Comparison of ENCODE assay signal across 9 cellular contexts in the genomic region with DNA sequence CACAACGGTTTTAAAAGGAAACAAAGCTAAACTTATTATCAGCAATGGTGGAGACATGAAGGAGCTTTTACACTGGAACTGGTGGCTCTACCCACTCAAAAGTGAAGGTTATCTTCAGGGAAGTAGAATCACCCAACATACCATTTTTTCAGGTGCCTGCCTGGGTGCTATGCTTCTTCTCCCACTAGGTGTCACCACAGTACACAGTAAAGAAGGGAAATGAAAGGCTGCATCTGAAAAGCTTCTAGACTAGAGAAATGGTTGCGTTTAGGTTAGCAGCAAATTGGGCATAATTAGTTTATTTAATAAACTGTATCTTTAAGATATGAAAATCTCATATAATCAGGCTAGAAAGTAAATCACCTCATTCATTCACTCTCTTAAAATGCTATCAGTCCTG. TPM values are rescaled to one million over a fixed set of nuclear protein-coding genes. Genes with fewer than 3 reads are reported as not detected.
DNase-seq lines count a peak whose midpoint lies in the region; ATAC-seq, FAIRE-seq and TF ChIP-seq lines count a peak whose summit lies in the region.
"Had no signal": no experiment of that assay in that cellular context is flagged by ENCODE, and none has a peak within 500 bp of the region (broad histone marks: within the 10 kb centered on the region; RNA-seq: fewer than 3 reads in every experiment).

No MANE protein-coding gene starts in this region.

- TF ChIP-seq CTCF in HCT116 (IDR thresholded peaks at IDR 0.05 in 2 of 3, conservative IDR thresholded peaks at IDR 0.05 in 1 of 3; ENCODE audit: borderline replicate concordance in 1 of 3, insufficient read depth in 1 of 3, low read depth in 2 of 3, low read length in 2 of 3) (peak; percentile 50 to 83 (median 82); a peak in 5 of 6 replicates), ovary (IDR thresholded peaks at IDR 0.05) (peak; percentile 17 to 58 (median 55))

- H3K4me3 Mint-ChIP-seq in activated CD8-positive, alpha-beta T cell treated with anti-CD3 and anti-CD28 coated beads, Interleukin-2, amount 10 ng/mL, durations not matched to agents 7 days and 5 days, result no peak overlapping the region

- no peak for FAIRE-seq in frontal cortex (lab: Jason Lieb, UNC)

- H3K4me3 ChIP-seq in HCT116 (replicated peaks in 1 of 2; ENCODE audit: low read depth in 1 of 2, low read length in 2 of 2) (no peak overlapping the region), ovary (no peak overlapping the region), mesendoderm (ENCODE audit: low read length) (no peak overlapping the region)
- H3K4me3 ChIP-seq: BLaER1 treated with 17β-estradiol and CSF1 and Interleukin-3, amounts not matched to agents 10 nM and 100 nM had no signal

- H3K4me1 Mint-ChIP-seq in activated CD8-positive, alpha-beta T cell treated with anti-CD3 and anti-CD28 coated beads, Interleukin-2, amount 10 ng/mL, durations not matched to agents 7 days and 5 days (ENCODE audit: low read depth), result no peaks in the 10 kb centered on the region

- TF ChIP-seq RAD21 in HCT116 (IDR thresholded peaks at IDR 0.05; ENCODE audit: low read depth), result peak; percentile 83

- H3K9ac ChIP-seq in HCT116 (ENCODE audit: low read length) (no peak overlapping the region), mesendoderm (ENCODE audit: low read length) (no peak overlapping the region)
- H3K9ac ChIP-seq: BLaER1 treated with 17β-estradiol and CSF1 and Interleukin-3, amounts not matched to agents 10 nM and 100 nM had no signal

- H2BK120ac ChIP-seq in mesendoderm (ENCODE audit: low read depth, low read length), result no peak overlapping the region

- TF ChIP-seq EP300 in ovary (IDR thresholded peaks at IDR 0.05), result no peak

- no peaks in the 10 kb centered on the region for H3K36me3 Mint-ChIP-seq in activated CD8-positive, alpha-beta T cell treated with anti-CD3 and anti-CD28 coated beads, Interleukin-2, amount 10 ng/mL, durations not matched to agents 7 days and 5 days (ENCODE audit: low read depth)

- H3K4ac ChIP-seq in mesendoderm (ENCODE audit: low read depth, low read length), result no peak overlapping the region

- no peak overlapping the region for H2AK5ac ChIP-seq in mesendoderm (ENCODE audit: low read length)

- H3K9me3 ChIP-seq in HCT116 (ENCODE audit: control insufficient read depth in 1 of 2, insufficient read depth in 1 of 2, low read depth in 1 of 2, low read length in 2 of 2) (no peaks in the 10 kb centered on the region), ovary (no peaks in the 10 kb centered on the region)

- H3K9me2 ChIP-seq in HCT116 (ENCODE audit: insufficient read depth), result no peaks in the 10 kb centered on the region

- intact Hi-C loops in HCT116 (cut with micrococcal nuclease) (loop anchor here (2.0 to 10.0 kb wide), 3 partner anchors 436 to 1246 kb away; no protein-coding TSS in a partner anchor), ovary (cut with DNase I) (no loop called here)

- H4K8ac ChIP-seq in mesendoderm (ENCODE audit: low read depth, low read length), result no peak overlapping the region

- H3K27ac Mint-ChIP-seq in activated CD8-positive, alpha-beta T cell treated with anti-CD3 and anti-CD28 coated beads, Interleukin-2, amount 10 ng/mL, durations not matched to agents 7 days and 5 days, result no peak overlapping the region

- H3K4me2 ChIP-seq in HCT116 (ENCODE audit: low read length) (no peak overlapping the region), mesendoderm (ENCODE audit: low read length) (no peak overlapping the region)
- H3K4me2 ChIP-seq: BLaER1 treated with 17β-estradiol and CSF1 and Interleukin-3, amounts not matched to agents 10 nM and 100 nM had no signal

- POLR2A ChIA-PET in HCT116 (lab: Charles Lee), result no interaction called here
- POLR2A ChIA-PET in activated CD8-positive, alpha-beta T cell treated with anti-CD3 and anti-CD28 coated beads, Interleukin-2, amount 10 ng/mL, durations not matched to agents 7 days and 5 days (lab: Charles Lee), result no interaction called here

- RAD21 ChIA-PET in HCT116 (lab: Charles Lee; ENCODE audit: low non-redundant PET in 1 of 2, low total read pairs in 2 of 2, uncharacterized antibody in 2 of 2, unreplicated experiment in 2 of 2), result interaction anchor here (0.6 to 1.4 kb wide), 3 partner anchors 18 to 1578 kb away, joined by 3 to 6 read pairs (median 4); no protein-coding TSS in a partner anchor

- H3K27me3 ChIP-seq in HCT116 (ENCODE audit: insufficient read depth, low read length) (0 out of 2 replicates have a peak, but pooled peaks cover 3% of the 10 kb centered on the region), ovary (no peaks in the 10 kb centered on the region), mesendoderm (ENCODE audit: insufficient read depth, low read length, poor library complexity) (no peaks in the 10 kb centered on the region)
- H3K27me3 ChIP-seq: BLaER1 treated with 17β-estradiol and CSF1 and Interleukin-3, amounts not matched to agents 10 nM and 100 nM had no signal

- H3K79me2 ChIP-seq in HCT116 (ENCODE audit: insufficient read depth, low read length) (no peaks in the 10 kb centered on the region), mesendoderm (ENCODE audit: control insufficient read depth, insufficient read depth, low read length) (no peaks in the 10 kb centered on the region)

- 1 to 6% (median 5%) methylated on average over 2 of the region's 2 CpGs for WGBS in ovary, 3 donors
- WGBS in mesendoderm (ENCODE audit: extremely low coverage, insufficient coverage, low lambda C conversion rate), result no CpG with 5 or more reads among the region's 2 CpGs

- peak; percentile 80 for ATAC-seq in HCT116
- no peak for ATAC-seq in activated CD8-positive, alpha-beta T cell treated with anti-CD3 and anti-CD28 coated beads, Interleukin-2, amount 10 ng/mL, durations not matched to agents 7 days and 5 days

- BruUV-seq in HCT116 (replicated peaks; lab: Mats Ljungman, UMichigan), result no TSS peak

- H3K4me1 ChIP-seq in HCT116 (ENCODE audit: control insufficient read depth in 1 of 2, insufficient read depth in 2 of 2, low read length in 2 of 2) (no peaks in the 10 kb centered on the region), ovary (ENCODE audit: insufficient read depth) (no peaks in the 10 kb centered on the region), mesendoderm (ENCODE audit: control insufficient read depth, low read depth, low read length) (no peaks in the 10 kb centered on the region)

- H3K36me3 ChIP-seq in HCT116 (ENCODE audit: control insufficient read depth in 1 of 2, insufficient read depth in 2 of 2, low read length in 2 of 2) (no peaks in the 10 kb centered on the region), ovary (no peaks in the 10 kb centered on the region), mesendoderm (ENCODE audit: control insufficient read depth, insufficient read depth, low read length) (no peaks in the 10 kb centered on the region)
- H3K36me3 ChIP-seq: BLaER1 treated with 17β-estradiol and CSF1 and Interleukin-3, amounts not matched to agents 10 nM and 100 nM had no signal

- peaks cover 2% of the 10 kb centered on the region for H3K27me3 Mint-ChIP-seq in activated CD8-positive, alpha-beta T cell treated with anti-CD3 and anti-CD28 coated beads, Interleukin-2, amount 10 ng/mL, durations not matched to agents 7 days and 5 days (ENCODE audit: low read depth)

- no peaks in the 10 kb centered on the region for H3K9me3 Mint-ChIP-seq in activated CD8-positive, alpha-beta T cell treated with anti-CD3 and anti-CD28 coated beads, Interleukin-2, amount 10 ng/mL, durations not matched to agents 7 days and 5 days (ENCODE audit: insufficient read depth)

- no peak overlapping the region for H2AFZ ChIP-seq in HCT116 (ENCODE audit: low read depth, low read length, poor library complexity, severe bottlenecking)

- DNase-seq in NCI-H1105 treated with DMSO at 0.1 percent for 48 hours (lab: John Stamatoyannopoulos, UW), result peak; percentile 37
- no peak for DNase-seq in NCI-H1105 (lab: John Stamatoyannopoulos, UW)
- DNase-seq in HCT116 (ENCODE audit: low read depth, low spot score), result peak; percentile 23
- DNase-seq in NCI-H510A treated with DMSO at 0.1 percent for 48 hours (lab: John Stamatoyannopoulos, UW), result peak; percentile 48
- DNase-seq in activated CD8-positive, alpha-beta T cell treated with anti-CD3 and anti-CD28 coated beads, Interleukin-2, amount 10 ng/mL, durations not matched to agents 7 days and 5 days, result peak; percentile 49
- DNase-seq in frontal cortex (ENCODE audit: low spot score in 2 of 2), result peak; percentile 17 to 40
- DNase-seq in ovary, result peak in 1 of 5 donors; percentile 30
- no peak for DNase-seq in mesendoderm

- no peak overlapping the region for H3K56ac ChIP-seq in mesendoderm (ENCODE audit: low read length)

- H2BK15ac ChIP-seq in mesendoderm (replicated peaks; ENCODE audit: low read depth), result no peak overlapping the region

- H4K20me1 ChIP-seq in HCT116 (ENCODE audit: insufficient read depth), result no peaks in the 10 kb centered on the region
- H4K20me1 ChIP-seq: BLaER1 treated with 17β-estradiol and CSF1 and Interleukin-3, amounts not matched to agents 10 nM and 100 nM had no signal

- no peak overlapping the region for H2BK5ac ChIP-seq in mesendoderm (ENCODE audit: low read length)

- TF ChIP-seq POLR2A in HCT116 (IDR thresholded peaks at IDR 0.05; ENCODE audit: borderline replicate concordance, extremely low read depth, insufficient read depth, insufficient read length) (no peak), ovary (IDR thresholded peaks at IDR 0.05) (no peak)

- no peak overlapping the region for H3K23ac ChIP-seq in mesendoderm (ENCODE audit: low read length)

- no peak overlapping the region for H4K5ac ChIP-seq in mesendoderm (ENCODE audit: low read length)

- H3K18ac ChIP-seq in mesendoderm (ENCODE audit: low read length), result no peak overlapping the region

- H3K79me1 ChIP-seq in mesendoderm (ENCODE audit: low read length), result no peaks in the 10 kb centered on the region

- H3K27ac ChIP-seq in HCT116 (ENCODE audit: low read depth, low read length) (no peak overlapping the region), ovary (no peak overlapping the region), mesendoderm (ENCODE audit: low read depth, low read length) (no peak overlapping the region)
- H3K27ac ChIP-seq: BLaER1 treated with 17β-estradiol and CSF1 and Interleukin-3, amounts not matched to agents 10 nM and 100 nM had no signal

- CTCF ChIA-PET in HCT116 (lab: Charles Lee), result interaction anchor here (0.9 to 2.3 kb wide), 9 partner anchors 10 to 1243 kb away, joined by 3 to 31 read pairs (median 3); no protein-coding TSS in a partner anchor
- CTCF ChIA-PET in activated CD8-positive, alpha-beta T cell treated with anti-CD3 and anti-CD28 coated beads, Interleukin-2, amount 10 ng/mL, durations not matched to agents 7 days and 5 days (lab: Charles Lee), result interaction anchor here (0.7 to 1.8 kb wide), 14 partner anchors 8 to 1243 kb away, joined by 3 to 8 read pairs (median 3); no protein-coding TSS in a partner anchor

RNA-seq across cellular contexts. Expression of a gene that starts 47.0 kb away (rescaled TPM):
- 35.1 TPM for total RNA-seq in HCT116 (2021; ENCODE audit: unreplicated experiment)
- polyA plus RNA-seq in HCT116 (2012), result 33.9 and 46.8 TPM in 2 replicates
- total RNA-seq in activated CD8-positive, alpha-beta T cell treated with anti-CD3 and anti-CD28 coated beads, Interleukin-2, amount 10 ng/mL, durations not matched to agents 7 days and 5 days, result 10 to 100 TPM; 46.3 to 48.5 TPM
- 68.5 TPM for total RNA-seq in frontal cortex
- total RNA-seq in ovary, result 10 to 100 TPM; 38.9 to 99.9 (median 56.1) TPM
- polyA plus RNA-seq in ovary, result 10 to 100 TPM; 62.3 to 81.0 TPM
- 52.9 TPM for polyA plus RNA-seq in mesendoderm (2013, experiment 1 of 2)
- 52.7 TPM for polyA plus RNA-seq in mesendoderm (2013, experiment 2 of 2)

RNA-seq across cellular contexts. Expression of a gene that starts 56.7 kb away (rescaled TPM):
- 25.5 TPM for total RNA-seq in HCT116 (2021; ENCODE audit: unreplicated experiment)
- 16.8 and 17.4 TPM in 2 replicates for polyA plus RNA-seq in HCT116 (2012)
- 10 to 100 TPM; 29.2 to 37.1 TPM for total RNA-seq in activated CD8-positive, alpha-beta T cell treated with anti-CD3 and anti-CD28 coated beads, Interleukin-2, amount 10 ng/mL, durations not matched to agents 7 days and 5 days
- total RNA-seq in frontal cortex, result 57.5 TPM
- 10 to 100 TPM; 12.5 to 34.5 (median 21.3) TPM for total RNA-seq in ovary
- 10 to 100 TPM in 1 of 2 donors, 1 to 10 TPM in 1; 9.1 to 20.6 TPM for polyA plus RNA-seq in ovary
- polyA plus RNA-seq in mesendoderm (2013, experiment 1 of 2), result 11.6 TPM
- polyA plus RNA-seq in mesendoderm (2013, experiment 2 of 2), result 11.4 TPM

Comparison
In these comparisons a context has a peak if more than half of its experiments do, and no peak if none do; other contexts are left out.
1. DNase-seq: peak in NCI-H1105 treated with DMSO at 0.1 percent for 48 hours (single experiment), HCT116 (single experiment), NCI-H510A treated with DMSO at 0.1 percent for 48 hours (single experiment), activated CD8-positive, alpha-beta T cell treated with anti-CD3 and anti-CD28 coated beads, Interleukin-2, amount 10 ng/mL, durations not matched to agents 7 days and 5 days (single experiment) and frontal cortex (2 of 2); none in NCI-H1105 (single experiment) and mesendoderm (single experiment).